ENCODE assay signal across 16 cellular contexts in the genomic region with DNA sequence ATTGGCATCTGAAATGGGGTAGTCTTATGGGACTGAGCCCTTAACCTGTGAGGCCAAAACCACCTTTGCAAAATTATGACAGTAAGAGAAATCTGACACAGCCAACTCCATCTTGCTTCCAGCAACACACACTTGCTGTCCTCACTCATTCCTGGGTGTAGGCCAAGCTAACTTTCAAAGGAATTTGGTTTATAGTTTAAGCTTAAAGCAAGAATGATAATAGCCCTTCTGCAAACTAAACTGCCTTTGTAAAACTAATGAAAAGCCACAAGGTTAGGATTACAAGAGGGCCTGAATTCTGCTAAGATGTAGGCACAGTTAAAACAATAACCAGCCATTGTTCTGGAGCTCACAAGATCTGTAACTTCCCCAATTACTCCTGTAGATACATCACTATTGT. TPM values are rescaled to one million over a fixed set of nuclear protein-coding genes. Genes with fewer than 3 reads are reported as not detected.
DNase-seq lines count a peak whose midpoint lies in the region; ATAC-seq and TF ChIP-seq lines count a peak whose summit lies in the region.
"Had no signal": no experiment of that assay in that cellular context is flagged by ENCODE, and none has a peak within 500 bp of the region (broad histone marks: within the 10 kb centered on the region; RNA-seq: fewer than 3 reads in every experiment).

No MANE protein-coding gene starts in this region.

- no peak for ATAC-seq in CD4-positive, alpha-beta T cell (ENCODE audit: poor library complexity)
- no peak for ATAC-seq in activated T-helper 17 cell treated with anti-CD3 and anti-CD28 coated beads, Interleukin-2, amount 50 U/mL, for 72 hours (replicated peaks)
- ATAC-seq: GM23338 had no signal

- no peak for TF ChIP-seq CTCF in CD4-positive, alpha-beta T cell (IDR thresholded peaks at IDR 0.05)

- H3K27ac Mint-ChIP-seq in CD4-positive, alpha-beta T cell = no peak overlapping the region
- H3K27ac Mint-ChIP-seq in activated T-helper 17 cell treated with anti-CD3 and anti-CD28 coated beads, Interleukin-2, amount 50 U/mL, for 72 hours = no peak overlapping the region
- H3K27ac Mint-ChIP-seq in activated naive CD8-positive, alpha-beta T cell treated with anti-CD3 and anti-CD28 coated beads for 36 hours = no peak overlapping the region
- H3K27ac Mint-ChIP-seq: GM23338 had no signal

- in situ Hi-C loops in HAP-1 (cut with MboI; ENCODE audit: low sequenced_read_pairs) = no loop called here

- peaks cover 4% of the 10 kb centered on the region for H3K9me3 ChIP-seq in HAP-1
- no peaks in the 10 kb centered on the region for H3K9me3 ChIP-seq in CD4-positive, alpha-beta T cell (ENCODE audit: control insufficient read depth, low read length)

- no peaks in the 10 kb centered on the region for H3K36me3 Mint-ChIP-seq in CD4-positive, alpha-beta T cell (ENCODE audit: low read depth)
- H3K36me3 Mint-ChIP-seq in activated T-helper 17 cell treated with anti-CD3 and anti-CD28 coated beads, Interleukin-2, amount 50 U/mL, for 72 hours (ENCODE audit: low read depth) = no peaks in the 10 kb centered on the region
- H3K36me3 Mint-ChIP-seq in activated naive CD8-positive, alpha-beta T cell treated with anti-CD3 and anti-CD28 coated beads for 36 hours = no peaks in the 10 kb centered on the region

- H3K27me3 ChIP-seq in HAP-1 (ENCODE audit: low read depth) = no peaks in the 10 kb centered on the region
- no peaks in the 10 kb centered on the region for H3K27me3 ChIP-seq in CD4-positive, alpha-beta T cell (ENCODE audit: control insufficient read depth, insufficient read depth, low read length)
- H3K27me3 ChIP-seq: BLaER1 had no signal

- DNase-seq in HAP-1 (ENCODE audit: low spot score in 2 of 2) (peak; percentile 41 to 76), cerebellar cortex (ENCODE audit: low spot score) (peak; percentile 65), iris pigment epithelial cell (ENCODE audit: low read depth) (peak; percentile 50)
- no peak for DNase-seq in CD4-positive, alpha-beta T cell
- no peak for DNase-seq in activated naive CD8-positive, alpha-beta T cell treated with anti-CD3 and anti-CD28 coated beads for 36 hours
- DNase-seq in activated CD4-positive, alpha-beta T cell treated with anti-CD3 and anti-CD28 coated beads, Interleukin-2, amount 50 U/mL, for 1 hour = no peak
- DNase-seq: DMS 273 treated with DMSO at 0.1 percent for 48 hours, KG1, NCI-H1092, NCI-H2107, NCI-H345, NCI-H526 treated with DMSO at 0.1 percent for 48 hours had no signal

- no peaks in the 10 kb centered on the region for H3K27me3 Mint-ChIP-seq in CD4-positive, alpha-beta T cell
- H3K27me3 Mint-ChIP-seq in activated T-helper 17 cell treated with anti-CD3 and anti-CD28 coated beads, Interleukin-2, amount 50 U/mL, for 72 hours = peaks cover 7% of the 10 kb centered on the region
- H3K27me3 Mint-ChIP-seq in activated naive CD8-positive, alpha-beta T cell treated with anti-CD3 and anti-CD28 coated beads for 36 hours = peaks cover 18% of the 10 kb centered on the region

- intact Hi-C loops in CD4-positive, alpha-beta T cell (cut with DNase I, micrococcal nuclease) = no loop called here

- H3K4me1 Mint-ChIP-seq in CD4-positive, alpha-beta T cell (ENCODE audit: low read depth) = peaks cover 3% of the 10 kb centered on the region
- H3K4me1 Mint-ChIP-seq in activated T-helper 17 cell treated with anti-CD3 and anti-CD28 coated beads, Interleukin-2, amount 50 U/mL, for 72 hours = no peaks in the 10 kb centered on the region
- H3K4me1 Mint-ChIP-seq in activated naive CD8-positive, alpha-beta T cell treated with anti-CD3 and anti-CD28 coated beads for 36 hours = peaks cover 9% of the 10 kb centered on the region

- no peak overlapping the region for H3K27ac ChIP-seq in CD4-positive, alpha-beta T cell (ENCODE audit: low read depth, low read length)
- H3K27ac ChIP-seq: BLaER1 had no signal

- no peak overlapping the region for H3K4me3 ChIP-seq in HAP-1
- H3K4me3 ChIP-seq: BLaER1, GM23338 had no signal

- H3K4me3 Mint-ChIP-seq in CD4-positive, alpha-beta T cell = no peak overlapping the region
- no peak overlapping the region for H3K4me3 Mint-ChIP-seq in activated T-helper 17 cell treated with anti-CD3 and anti-CD28 coated beads, Interleukin-2, amount 50 U/mL, for 72 hours
- H3K4me3 Mint-ChIP-seq in activated naive CD8-positive, alpha-beta T cell treated with anti-CD3 and anti-CD28 coated beads for 36 hours = no peak overlapping the region
- H3K4me3 Mint-ChIP-seq: GM23338 had no signal

- CTCF ChIA-PET in CD4-positive, alpha-beta T cell (lab: Charles Lee) = no interaction called here

- no peaks in the 10 kb centered on the region for H3K36me3 ChIP-seq in HAP-1 (replicated peaks)
- H3K36me3 ChIP-seq: BLaER1 had no signal

- POLR2A ChIA-PET in CD4-positive, alpha-beta T cell (lab: Charles Lee) = no interaction called here

- H3K4me1 ChIP-seq in HAP-1 = peaks cover 25% of the 10 kb centered on the region

- H3K9me3 Mint-ChIP-seq in CD4-positive, alpha-beta T cell = no peaks in the 10 kb centered on the region
- no peaks in the 10 kb centered on the region for H3K9me3 Mint-ChIP-seq in activated T-helper 17 cell treated with anti-CD3 and anti-CD28 coated beads, Interleukin-2, amount 50 U/mL, for 72 hours
- H3K9me3 Mint-ChIP-seq in activated naive CD8-positive, alpha-beta T cell treated with anti-CD3 and anti-CD28 coated beads for 36 hours = no peaks in the 10 kb centered on the region

RNA-seq across cellular contexts. Expression of a gene that starts 57.7 kb away (rescaled TPM):
- 1 to 10 TPM; 5.5 to 7.7 TPM for total RNA-seq in CD4-positive, alpha-beta T cell
- total RNA-seq in activated T-helper 17 cell treated with anti-CD3 and anti-CD28 coated beads, Interleukin-2, amount 50 U/mL, for 72 hours = 10 to 100 TPM; 16.6 to 49.0 TPM
- 1 to 10 TPM; 6.1 to 7.1 TPM for total RNA-seq in activated naive CD8-positive, alpha-beta T cell treated with anti-CD3 and anti-CD28 coated beads for 36 hours
- total RNA-seq: OCI-LY7 had no signal

Comparison
In these comparisons a context has a peak if more than half of its experiments do, and no peak if none do; other contexts are left out.
1. DNase-seq: peak in HAP-1 (2 of 2), cerebellar cortex (single experiment) and iris pigment epithelial cell (single experiment); none in CD4-positive, alpha-beta T cell (0 of 10), activated naive CD8-positive, alpha-beta T cell treated with anti-CD3 and anti-CD28 coated beads for 36 hours (single experiment) and activated CD4-positive, alpha-beta T cell treated with anti-CD3 and anti-CD28 coated beads, Interleukin-2, amount 50 U/mL, for 1 hour (single experiment).